In genomic region chr5:112975721-112976431, GRCh38 we compare ENCODE assay signal across 8 cellular contexts. TPM values are rescaled to one million over a fixed set of nuclear protein-coding genes. Genes with fewer than 3 reads are reported as not detected.
DNase-seq lines count a peak whose midpoint lies in the region; ATAC-seq and TF ChIP-seq lines count a peak whose summit lies in the region.

No MANE protein-coding gene starts in this region.

- H3K27me3 ChIP-seq in ectodermal cell (ENCODE audit: control insufficient read depth, insufficient read depth, low read length, poor library complexity, severe bottlenecking) (no peaks in the 10 kb centered on the region), neutrophil (no peaks in the 10 kb centered on the region)

- H3K9ac ChIP-seq in ES-I3 (ENCODE audit: low read depth, low read length), result peak overlapping the region; percentile 80

- peak; percentile 12 for ATAC-seq in GM21786 (IDR thresholded peaks at IDR 0.05; ENCODE audit: unreplicated experiment)

- 40 to 44% methylated on average over 11 of the region's 11 CpGs for WGBS in ectodermal cell, 2 experiments

- no peak for TF ChIP-seq CTCF in neutrophil (IDR thresholded peaks at IDR 0.05)

- H3K4me1 ChIP-seq in ES-I3 (ENCODE audit: insufficient read depth, low read length) (peaks cover 10% of the 10 kb centered on the region), ectodermal cell (ENCODE audit: control insufficient read depth, insufficient read depth, low read length) (no peaks in the 10 kb centered on the region), neutrophil (ENCODE audit: control insufficient read depth in 1 of 2, insufficient read depth in 1 of 2, low read depth in 1 of 2, low read length in 1 of 2) (peaks cover 32 to 38% of the 10 kb centered on the region in 2 experiments)

- H3K36me3 ChIP-seq in ES-I3 (ENCODE audit: insufficient read depth, low read length) (no peaks in the 10 kb centered on the region), ectodermal cell (ENCODE audit: control insufficient read depth, insufficient read depth, low read length) (no peaks in the 10 kb centered on the region), neutrophil (no peaks in the 10 kb centered on the region)

- no peaks in the 10 kb centered on the region for H3K9me3 ChIP-seq in ES-I3 (ENCODE audit: control insufficient read depth, insufficient read depth, low read length)
- H3K9me3 ChIP-seq in ectodermal cell (ENCODE audit: control insufficient read depth, low read length), result no peaks in the 10 kb centered on the region
- no peaks in the 10 kb centered on the region for H3K9me3 ChIP-seq in neutrophil

- H3K4me3 ChIP-seq in ectodermal cell (ENCODE audit: insufficient read depth, low read depth, low read length), result peak overlapping the region; percentile 34
- peak overlapping the region; percentile 83 for H3K4me3 ChIP-seq in neutrophil (ENCODE audit: low read depth in 1 of 2, low read length in 1 of 2)

- H3K27ac ChIP-seq in ectodermal cell (ENCODE audit: insufficient read depth, low read depth, low read length, poor library complexity, severe bottlenecking), result peak overlapping the region; percentile 47
- peak overlapping the region; percentile 95 for H3K27ac ChIP-seq in neutrophil

- peak; percentile 81 for DNase-seq in NOMO-1 treated with dmso at 0.1 percent for 144 hours (lab: John Stamatoyannopoulos, UW; ENCODE audit: unreplicated experiment)
- DNase-seq in C1 segment of cervical spinal cord (lab: John Stamatoyannopoulos, UW), result no peak
- DNase-seq in pons (ENCODE audit: low spot score), result no peak
- no peak for DNase-seq in NCI-H1436 (lab: John Stamatoyannopoulos, UW)

RNA-seq across cellular contexts. Expression of gene DCP2, which starts 0.7 kb away (rescaled TPM):
- 66.9 TPM for polyA plus RNA-seq in ectodermal cell (2013, experiment 1 of 4)
- polyA plus RNA-seq in ectodermal cell (2013, experiment 2 of 4), result 65.5 TPM
- polyA plus RNA-seq in ectodermal cell (2013, experiment 3 of 4), result 32.2 TPM
- 44.1 TPM for polyA plus RNA-seq in ectodermal cell (2013, experiment 4 of 4)

RNA-seq across cellular contexts. Expression of gene REEP5, which starts 53.8 kb away (rescaled TPM):
- polyA plus RNA-seq in ectodermal cell (2013, experiment 1 of 4), result 30.4 TPM
- 31.1 TPM for polyA plus RNA-seq in ectodermal cell (2013, experiment 2 of 4)
- polyA plus RNA-seq in ectodermal cell (2013, experiment 3 of 4), result 29.0 TPM
- 29.0 TPM for polyA plus RNA-seq in ectodermal cell (2013, experiment 4 of 4)
